19 cellular contexts compared by ENCODE assay signal in the genomic region with DNA sequence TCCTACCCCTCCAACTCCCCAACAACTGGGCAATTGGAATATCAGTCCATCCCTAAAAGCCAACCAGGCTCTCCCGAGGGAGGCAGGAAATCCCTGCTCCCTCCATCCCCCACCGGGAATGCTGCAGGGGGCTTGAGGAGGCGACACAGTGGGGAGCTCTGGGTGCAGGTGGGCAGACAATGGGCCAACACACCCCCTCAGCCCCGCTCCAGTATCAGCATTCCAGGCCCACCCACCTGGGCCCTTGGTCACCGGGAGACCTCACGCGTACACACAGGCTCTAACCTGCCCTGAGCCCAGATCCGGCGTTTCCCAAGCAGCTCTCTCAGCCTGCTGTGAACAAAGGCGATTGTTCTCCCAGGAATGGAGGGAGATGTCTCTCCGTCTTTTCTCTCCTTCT. TPM values are rescaled to one million over a fixed set of nuclear protein-coding genes. Genes with fewer than 3 reads are reported as not detected.
DNase-seq lines count a peak whose midpoint lies in the region; ATAC-seq and TF ChIP-seq lines count a peak whose summit lies in the region.
"Had no signal": no experiment of that assay in that cellular context is flagged by ENCODE, and none has a peak within 500 bp of the region (broad histone marks: within the 10 kb centered on the region; RNA-seq: fewer than 3 reads in every experiment).

No MANE protein-coding gene starts in this region.

- peak overlapping the region; percentile 3 for H3K27ac Mint-ChIP-seq in neural crest cell (ENCODE audit: unreplicated experiment)
- H3K27ac Mint-ChIP-seq: activated CD4-positive, alpha-beta memory T cell treated with anti-CD3 and anti-CD28 coated beads, Interleukin-2, amount 10 ng/mL, durations not matched to agents 7 days and 5 days; activated naive CD8-positive, alpha-beta T cell; dendritic cell treated with granulocyte-macrophage colony-stimulating factor and Interleukin-4, amounts not matched to agents 40 ng/mL and 50 ng/mL, for 4 days had no signal

- H3K4me3 Mint-ChIP-seq in neural crest cell: no peak overlapping the region
- H3K4me3 Mint-ChIP-seq: activated CD4-positive, alpha-beta memory T cell treated with anti-CD3 and anti-CD28 coated beads, Interleukin-2, amount 10 ng/mL, durations not matched to agents 7 days and 5 days; activated naive CD8-positive, alpha-beta T cell; brain; dendritic cell treated with granulocyte-macrophage colony-stimulating factor and Interleukin-4, amounts not matched to agents 40 ng/mL and 50 ng/mL, for 4 days had no signal

- H4K20me1 ChIP-seq in hepatocyte (ENCODE audit: insufficient read depth, poor library complexity, severe bottlenecking): no peaks in the 10 kb centered on the region

- DNase-seq in NCI-H526 treated with DMSO at 0.1 percent for 48 hours (lab: John Stamatoyannopoulos, UW): peak; percentile 35
- no peak for DNase-seq in hepatocyte (ENCODE audit: low spot score)
- no peak for DNase-seq in neural crest cell (ENCODE audit: low read depth, low spot score)
- no peak for DNase-seq in T-helper 2 cell
- DNase-seq in effector memory CD4-positive, alpha-beta T cell: no peak
- DNase-seq: activated CD4-positive, alpha-beta memory T cell treated with anti-CD3 and anti-CD28 coated beads, Interleukin-2, amount 10 ng/mL, durations not matched to agents 7 days and 5 days; activated T-cell treated with anti-CD3 and anti-CD28 coated beads, Interleukin-2, amount 50 U/mL, for 48 hours; Karpas-422; nucleus accumbens; stimulated activated CD4-positive, alpha-beta T cell treated with anti-CD3 and anti-CD28 coated beads, Interleukin-4, amount 100 ng/mL, for 4 hours; stimulated activated CD8-positive, alpha-beta memory T cell treated with anti-CD3 and anti-CD28 coated beads, Interleukin-4, amount 100 ng/mL, for 48 hours; T-helper 1 cell; WERI-Rb-1 had no signal

- H3K9me3 ChIP-seq in ES-I3 (ENCODE audit: control insufficient read depth, insufficient read depth, low read length) (no peaks in the 10 kb centered on the region), hepatocyte (ENCODE audit: low read depth) (no peaks in the 10 kb centered on the region)
- no peaks in the 10 kb centered on the region for H3K9me3 ChIP-seq in effector memory CD4-positive, alpha-beta T cell (ENCODE audit: control insufficient read depth, low read length)

- H3K27me3 Mint-ChIP-seq in neural crest cell (ENCODE audit: low read depth): no peaks in the 10 kb centered on the region
- H3K27me3 Mint-ChIP-seq: dendritic cell treated with granulocyte-macrophage colony-stimulating factor and Interleukin-4, amounts not matched to agents 40 ng/mL and 50 ng/mL, for 4 days had no signal

- peak overlapping the region; percentile 65 for H3K27ac ChIP-seq in hepatocyte
- no peak overlapping the region for H3K27ac ChIP-seq in effector memory CD4-positive, alpha-beta T cell (ENCODE audit: insufficient read depth, low read length, poor library complexity, severe bottlenecking)
- H3K27ac ChIP-seq: WERI-Rb-1 had no signal

- H3K4me3 ChIP-seq in hepatocyte: no peak overlapping the region
- H3K4me3 ChIP-seq in effector memory CD4-positive, alpha-beta T cell (ENCODE audit: insufficient read depth, low read depth, low read length, poor library complexity, severe bottlenecking): no peak overlapping the region

- H3K4me1 Mint-ChIP-seq in neural crest cell: peaks cover 51% of the 10 kb centered on the region
- H3K4me1 Mint-ChIP-seq: activated CD4-positive, alpha-beta memory T cell treated with anti-CD3 and anti-CD28 coated beads, Interleukin-2, amount 10 ng/mL, durations not matched to agents 7 days and 5 days had no signal

- H3K36me3 Mint-ChIP-seq in neural crest cell (ENCODE audit: low read depth): no peaks in the 10 kb centered on the region
- H3K36me3 Mint-ChIP-seq: activated naive CD8-positive, alpha-beta T cell; brain had no signal

- H3K4me1 ChIP-seq in ES-I3 (ENCODE audit: insufficient read depth, low read length): peaks cover 36% of the 10 kb centered on the region
- H3K4me1 ChIP-seq in hepatocyte (ENCODE audit: insufficient read depth): peaks cover 24% of the 10 kb centered on the region
- H3K4me1 ChIP-seq in effector memory CD4-positive, alpha-beta T cell (ENCODE audit: control insufficient read depth, insufficient read depth, low read length, poor library complexity, severe bottlenecking): no peaks in the 10 kb centered on the region

- no peaks in the 10 kb centered on the region for H3K79me2 ChIP-seq in hepatocyte

- no peaks in the 10 kb centered on the region for H3K9me2 ChIP-seq in hepatocyte (replicated peaks; ENCODE audit: insufficient read depth)

- no peaks in the 10 kb centered on the region for H3K36me3 ChIP-seq in ES-I3 (ENCODE audit: insufficient read depth, low read length)
- no peaks in the 10 kb centered on the region for H3K36me3 ChIP-seq in hepatocyte (replicated peaks; ENCODE audit: insufficient read depth, low read depth)
- H3K36me3 ChIP-seq in effector memory CD4-positive, alpha-beta T cell (ENCODE audit: control insufficient read depth, insufficient read depth, low read length): no peaks in the 10 kb centered on the region
- H3K36me3 ChIP-seq: WERI-Rb-1 had no signal

- H3K9me3 Mint-ChIP-seq in neural crest cell: no peaks in the 10 kb centered on the region
- H3K9me3 Mint-ChIP-seq: activated CD4-positive, alpha-beta memory T cell treated with anti-CD3 and anti-CD28 coated beads, Interleukin-2, amount 10 ng/mL, durations not matched to agents 7 days and 5 days; dendritic cell treated with granulocyte-macrophage colony-stimulating factor and Interleukin-4, amounts not matched to agents 40 ng/mL and 50 ng/mL, for 4 days had no signal

- H3K27me3 ChIP-seq in hepatocyte: no peaks in the 10 kb centered on the region
- no peaks in the 10 kb centered on the region for H3K27me3 ChIP-seq in effector memory CD4-positive, alpha-beta T cell (replicated peaks; ENCODE audit: control insufficient read depth, insufficient read depth, low read length, poor library complexity, severe bottlenecking)

- H3K4me2 ChIP-seq in hepatocyte: no peak overlapping the region

- 43% methylated on average over 11 of the region's 11 CpGs for WGBS in hepatocyte (ENCODE audit: low lambda C conversion rate, missing lambda C conversion rate)

- no peak for TF ChIP-seq CTCF in hepatocyte (IDR thresholded peaks at IDR 0.05; ENCODE audit: poor library complexity)
- TF ChIP-seq CTCF in neural crest cell (conservative IDR thresholded peaks at IDR 0.05): no peak

- H3K9ac ChIP-seq in ES-I3 (ENCODE audit: low read depth, low read length): 0 out of 2 replicates have a peak overlapping the region, but pooled peaks have one; percentile 11

- ATAC-seq in HG03045 (IDR thresholded peaks at IDR 0.05; ENCODE audit: unreplicated experiment) (no peak), HG03460 (IDR thresholded peaks at IDR 0.05; ENCODE audit: unreplicated experiment) (no peak)

- peak overlapping the region; percentile 6 for H2AFZ ChIP-seq in hepatocyte

RNA-seq across cellular contexts. Expression of gene FZD7, which starts 37.6 kb away (rescaled TPM):
- total RNA-seq in hepatocyte (28.3 and 31.2 TPM in 2 replicates), neural crest cell (89.1 and 91.0 TPM in 2 replicates)
- 13.4 and 15.4 TPM in 2 replicates for polyA plus RNA-seq in hepatocyte
